11 cellular contexts compared by ENCODE assay signal in the genomic region with DNA sequence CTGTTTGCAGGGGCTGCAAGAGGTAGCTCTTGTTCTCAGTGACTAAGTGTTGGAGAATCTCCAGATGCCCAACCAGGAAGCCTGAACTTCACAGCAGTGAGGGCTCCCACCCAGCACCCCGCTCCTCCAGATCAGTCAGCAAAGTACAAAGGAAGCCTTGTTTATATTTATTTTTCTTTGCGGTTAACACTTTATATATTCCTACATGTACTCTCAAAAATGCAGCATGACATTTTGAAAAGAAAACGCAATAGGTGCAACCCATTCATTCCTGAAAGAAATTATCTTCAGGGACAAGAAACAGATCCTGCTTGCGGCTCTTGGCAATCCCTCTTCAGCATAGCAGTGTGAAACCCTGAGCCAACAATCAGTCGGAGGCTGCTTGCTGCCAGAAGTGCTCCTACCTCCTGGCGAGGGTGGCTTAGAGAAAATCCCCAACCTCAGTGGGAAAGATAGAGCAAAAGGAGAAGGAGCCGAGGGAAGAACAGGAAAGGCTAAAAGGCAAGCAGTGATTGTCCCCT.
DNase-seq lines count a peak whose midpoint lies in the region; ATAC-seq and TF ChIP-seq lines count a peak whose summit lies in the region.
"Had no signal": no experiment of that assay in that cellular context is flagged by ENCODE, and none has a peak within 500 bp of the region (broad histone marks: within the 10 kb centered on the region; RNA-seq: fewer than 3 reads in every experiment).

No MANE protein-coding gene starts in this region.

- H3K36me3 ChIP-seq in Panc1 (ENCODE audit: control insufficient read depth, insufficient read depth, low read length) (no peaks in the 10 kb centered on the region), trophoblast cell (ENCODE audit: control insufficient read depth in 1 of 2, insufficient read depth in 2 of 2, low read length in 2 of 2) (no peaks in the 10 kb centered on the region), H7 (replicated peaks; ENCODE audit: control insufficient read depth, insufficient read depth, low read length) (no peaks in the 10 kb centered on the region)

- H3K4me1 ChIP-seq in Panc1 (ENCODE audit: control insufficient read depth, insufficient read depth, low read length) (peaks cover 22% of the 10 kb centered on the region), trophoblast cell (ENCODE audit: control insufficient read depth in 1 of 2, insufficient read depth in 2 of 2, low read length in 2 of 2) (peaks cover 7 to 23% of the 10 kb centered on the region in 2 experiments)

- no peak overlapping the region for H3K4ac ChIP-seq in trophoblast cell (ENCODE audit: low read depth, low read length)

- ATAC-seq in Panc1 (peak; percentile 50; the same call in 1 of the 2 replicates), GM18873 (IDR thresholded peaks at IDR 0.05; ENCODE audit: low FRiP score, unreplicated experiment) (no peak), GM18907 (IDR thresholded peaks at IDR 0.05; ENCODE audit: unreplicated experiment) (no peak)
- ATAC-seq: activated CD4-positive, alpha-beta T cell treated with anti-CD3 and anti-CD28 coated beads for 36 hours had no signal

- H2BK5ac ChIP-seq in trophoblast cell (ENCODE audit: low read depth, low read length, poor library complexity): no peak overlapping the region

- no peak overlapping the region for H4K8ac ChIP-seq in trophoblast cell (ENCODE audit: low read depth, low read length)

- no peak overlapping the region for H3K14ac ChIP-seq in trophoblast cell (ENCODE audit: low read length)

- no peak overlapping the region for H4K12ac ChIP-seq in trophoblast cell (ENCODE audit: low read depth, low read length)

- TF ChIP-seq CTCF in Panc1 (IDR thresholded peaks at IDR 0.05) (no peak), fibroblast of mammary gland (conservative IDR thresholded peaks at IDR 0.05; ENCODE audit: control insufficient read depth, insufficient read depth, low read depth, low read length) (no peak)

- H4K91ac ChIP-seq in trophoblast cell (ENCODE audit: low read depth, low read length): no peak overlapping the region

- H3K79me2 ChIP-seq in trophoblast cell (ENCODE audit: control insufficient read depth, insufficient read depth, low read length, poor library complexity): no peaks in the 10 kb centered on the region

- H3K27me3 ChIP-seq in Panc1 (ENCODE audit: control insufficient read depth, insufficient read depth, low read length): no peaks in the 10 kb centered on the region; the same call in 1 of the 2 replicates
- H3K27me3 ChIP-seq in trophoblast cell (ENCODE audit: insufficient read depth, low read length): no peaks in the 10 kb centered on the region
- H3K27me3 ChIP-seq in H7 (ENCODE audit: control insufficient read depth, insufficient read depth, low read length): no peaks in the 10 kb centered on the region

- H3K27ac ChIP-seq in Panc1 (ENCODE audit: low read length) (no peak overlapping the region; the same call in 1 of the 2 replicates), trophoblast cell (ENCODE audit: low read depth, low read length) (no peak overlapping the region)

- BruUV-seq in Panc1 (replicated peaks; lab: Mats Ljungman, UMichigan): no TSS peak

- H3K79me1 ChIP-seq in trophoblast cell (ENCODE audit: low read length): no peaks in the 10 kb centered on the region

- in situ Hi-C loops in Panc1 (cut with HindIII; ENCODE audit: low pct_unique_long_range_greater_than_20kb, low sequenced_read_pairs): no loop called here

- DNase-seq in ELF-1 (ENCODE audit: low read depth, low spot score): peak; percentile 71
- no peak for DNase-seq in Panc1 (ENCODE audit: low read depth, low spot score)
- peak; percentile 23 for DNase-seq in fibroblast of mammary gland (ENCODE audit: low read depth)
- DNase-seq in trophoblast cell: no peak
- no peak for DNase-seq in NCI-H1694 (lab: John Stamatoyannopoulos, UW)
- no peak for DNase-seq in H7
- DNase-seq: activated CD4-positive, alpha-beta T cell treated with anti-CD3 and anti-CD28 coated beads for 36 hours; amniotic stem cell; IMR-90 had no signal

- CTCF ChIA-PET in Panc1 (lab: Charles Lee): no interaction called here

- no peak overlapping the region for H2AFZ ChIP-seq in trophoblast cell (ENCODE audit: insufficient read depth, low read length, poor library complexity)

- no peak overlapping the region for H2AK5ac ChIP-seq in trophoblast cell (ENCODE audit: low read length)

- H2BK120ac ChIP-seq in trophoblast cell (ENCODE audit: insufficient read depth, low read length, poor library complexity): no peak overlapping the region

- POLR2A ChIA-PET in Panc1 (lab: Charles Lee): no interaction called here

- no peak overlapping the region for H2BK12ac ChIP-seq in trophoblast cell (ENCODE audit: low read length)

- peak overlapping the region; percentile 27 for H3K4me2 ChIP-seq in trophoblast cell (ENCODE audit: low read length)

- WGBS in trophoblast cell (ENCODE audit: extremely low coverage, insufficient coverage, insufficient read length): no CpG with 5 or more reads among the region's 7 CpGs

- no peak overlapping the region for H3K23ac ChIP-seq in trophoblast cell (ENCODE audit: low read length)

- H3K9me3 ChIP-seq in Panc1 (ENCODE audit: control insufficient read depth, insufficient read depth, low read depth, low read length): no peaks in the 10 kb centered on the region
- H3K9me3 ChIP-seq in trophoblast cell (ENCODE audit: insufficient read depth, low read depth, low read length): no peaks in the 10 kb centered on the region

- H3K18ac ChIP-seq in trophoblast cell (ENCODE audit: low read length): no peak overlapping the region

- no peak overlapping the region for H3K4me3 ChIP-seq in Panc1 (ENCODE audit: low read depth in 2 of 2, low read length in 2 of 2)
- no peak overlapping the region for H3K4me3 ChIP-seq in fibroblast of mammary gland (ENCODE audit: control insufficient read depth, low read depth, low read length)
- no peak overlapping the region for H3K4me3 ChIP-seq in trophoblast cell (ENCODE audit: low read depth, low read length)
- H3K4me3 ChIP-seq in H7 (ENCODE audit: insufficient read depth, low read depth, low read length): no peak overlapping the region

- intact Hi-C loops in Panc1 (cut with micrococcal nuclease; ENCODE audit: unreplicated experiment): no loop called here

- H3K9ac ChIP-seq in trophoblast cell (ENCODE audit: low read length): no peak overlapping the region

Comparison
In these comparisons a context has a peak if more than half of its experiments do, and no peak if none do; other contexts are left out.
1. DNase-seq: peak in ELF-1 (single experiment) and fibroblast of mammary gland (single experiment); none in Panc1 (single experiment), trophoblast cell (0 of 2), NCI-H1694 (single experiment) and H7 (single experiment).